In the genomic region with DNA sequence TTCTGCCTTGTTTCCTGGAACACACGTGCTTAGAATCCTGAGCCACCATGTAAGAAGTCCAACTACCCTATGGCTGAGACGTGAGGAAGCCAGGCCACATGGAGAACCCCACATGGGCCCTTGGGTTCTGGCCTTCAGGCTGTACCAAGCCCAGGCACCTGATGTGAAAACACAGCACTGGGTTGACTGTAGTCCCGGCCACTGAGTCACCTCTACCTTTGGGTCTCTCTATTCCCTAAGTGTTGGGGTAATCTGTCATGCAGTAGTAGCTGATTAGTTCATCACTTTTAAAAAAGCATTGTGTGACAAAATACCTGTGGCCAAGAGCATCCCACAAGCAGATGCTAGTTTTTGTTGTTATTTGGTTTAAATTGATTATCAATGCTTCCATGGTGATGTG, we compare ENCODE assay signal across 29 cellular contexts. TPM values are rescaled to one million over a fixed set of nuclear protein-coding genes. Genes with fewer than 3 reads are reported as not detected.
DNase-seq lines count a peak whose midpoint lies in the region; ATAC-seq, FAIRE-seq and TF ChIP-seq lines count a peak whose summit lies in the region.
"Had no signal": no experiment of that assay in that cellular context is flagged by ENCODE, and none has a peak within 500 bp of the region (broad histone marks: within the 10 kb centered on the region; RNA-seq: fewer than 3 reads in every experiment).

No MANE protein-coding gene starts in this region.

- H3K4me3 ChIP-seq in H1 (ENCODE audit: extremely low read depth in 1 of 4, insufficient read depth in 2 of 4, low read depth in 3 of 4, low read length in 4 of 4) (no peak overlapping the region), thoracic aorta (no peak overlapping the region)
- H3K4me3 ChIP-seq: A549, GM23338, HAP-1, MG63 had no signal

- no peak overlapping the region for H3K14ac ChIP-seq in H1 (ENCODE audit: insufficient read length)

- no peaks in the 10 kb centered on the region for H3K27me3 Mint-ChIP-seq in activated CD8-positive, alpha-beta T cell treated with anti-CD3 and anti-CD28 coated beads for 36 hours
- H3K27me3 Mint-ChIP-seq in activated CD8-positive, alpha-beta T cell treated with anti-CD3 and anti-CD28 coated beads, Interleukin-2, amount 10 ng/mL, durations not matched to agents 7 days and 5 days (ENCODE audit: low read depth) = no peaks in the 10 kb centered on the region
- H3K27me3 Mint-ChIP-seq: CD4-positive, alpha-beta memory T cell had no signal

- intact Hi-C loops in activated CD8-positive, alpha-beta T cell treated with anti-CD3 and anti-CD28 coated beads for 36 hours (cut with micrococcal nuclease) = no loop called here

- TF ChIP-seq RAD21 in H1 (IDR thresholded peaks at IDR 0.05 in 1 of 2, conservative IDR thresholded peaks at IDR 0.05 in 1 of 2; ENCODE audit: low read depth in 2 of 2, low read length in 2 of 2) = no peak

- ATAC-seq in activated CD8-positive, alpha-beta T cell treated with anti-CD3 and anti-CD28 coated beads for 36 hours = no peak
- ATAC-seq in activated CD8-positive, alpha-beta T cell treated with anti-CD3 and anti-CD28 coated beads, Interleukin-2, amount 10 ng/mL, durations not matched to agents 7 days and 5 days = no peak
- no peak for ATAC-seq in thoracic aorta (ENCODE audit: insufficient number of reproducible peaks, low FRiP score, low read depth)
- ATAC-seq: A549, GM23338, PC-3 had no signal

- TF ChIP-seq CTCF in activated CD8-positive, alpha-beta T cell treated with anti-CD3 and anti-CD28 coated beads for 36 hours (IDR thresholded peaks at IDR 0.05) = no peak
- TF ChIP-seq CTCF in H1 (IDR thresholded peaks at IDR 0.05; ENCODE audit: control extremely low read depth in 1 of 3, insufficient read depth in 1 of 3, low read depth in 1 of 3, low read length in 3 of 3) (no peak), thoracic aorta (IDR thresholded peaks at IDR 0.05) (no peak)

- no peaks in the 10 kb centered on the region for H3K79me1 ChIP-seq in H1 (ENCODE audit: low read depth, low read length)

- H3K4me1 ChIP-seq in H1 (replicated peaks in 1 of 4; ENCODE audit: control insufficient read depth in 3 of 4, insufficient read depth in 4 of 4, low read length in 3 of 4) = peaks cover 4 to 10% (median 6%) of the 10 kb centered on the region in 4 experiments; a peak in 5 of 7 replicates
- peaks cover 28 to 75% of the 10 kb centered on the region in 2 donors for H3K4me1 ChIP-seq in thoracic aorta (ENCODE audit: control insufficient read depth in 1 of 2, low read depth in 2 of 2)

- H3K4me2 ChIP-seq in H1 (ENCODE audit: insufficient read depth in 1 of 2, low read depth in 2 of 2, low read length in 2 of 2) = no peak overlapping the region
- H3K4me2 ChIP-seq: A549, GM23338 had no signal

- no peak overlapping the region for H3K27ac Mint-ChIP-seq in activated CD8-positive, alpha-beta T cell treated with anti-CD3 and anti-CD28 coated beads for 36 hours
- H3K27ac Mint-ChIP-seq in activated CD8-positive, alpha-beta T cell treated with anti-CD3 and anti-CD28 coated beads, Interleukin-2, amount 10 ng/mL, durations not matched to agents 7 days and 5 days = no peak overlapping the region
- H3K27ac Mint-ChIP-seq: GM23338 had no signal

- no peak overlapping the region for H2BK120ac ChIP-seq in H1 (replicated peaks; ENCODE audit: low read depth, low read length)

- H3K27ac ChIP-seq in H1 (ENCODE audit: low read depth, low read length) (no peak overlapping the region), thoracic aorta (peak overlapping the region; percentile 57 to 79)
- H3K27ac ChIP-seq: A549 had no signal

- no peak overlapping the region for H4K91ac ChIP-seq in H1 (replicated peaks; ENCODE audit: insufficient read length, low read length)

- H3K23me2 ChIP-seq in H1 (ENCODE audit: low read depth, low read length) = no peaks in the 10 kb centered on the region

- H3K4ac ChIP-seq in H1 (replicated peaks; ENCODE audit: insufficient read length, low read depth, low read length) = no peak overlapping the region

- FAIRE-seq in H1 (lab: Jason Lieb, UNC) = no peak
- FAIRE-seq: A549, GM18507 had no signal

- peaks cover 0 to 10% (median 0%) of the 10 kb centered on the region in 4 experiments; a peak in 2 of 8 replicates for H3K36me3 ChIP-seq in H1 (ENCODE audit: control insufficient read depth in 2 of 4, insufficient read depth in 4 of 4, low read length in 3 of 4)
- no peaks in the 10 kb centered on the region for H3K36me3 ChIP-seq in thoracic aorta

- no peak overlapping the region for H2BK15ac ChIP-seq in H1 (ENCODE audit: low read length)

- H3K79me2 ChIP-seq in H1 (ENCODE audit: control insufficient read depth in 1 of 2, insufficient read depth in 2 of 2, low read length in 2 of 2) = peaks cover 0 to 2% of the 10 kb centered on the region in 2 experiments; a peak in 1 of 4 replicates

- H3K9me3 ChIP-seq in H1 (ENCODE audit: insufficient read depth in 2 of 2, low read depth in 1 of 2, low read length in 1 of 2) (no peaks in the 10 kb centered on the region), thoracic aorta (no peaks in the 10 kb centered on the region)
- H3K9me3 ChIP-seq: A549, HAP-1, MG63 had no signal

- no peaks in the 10 kb centered on the region for H3K9me3 Mint-ChIP-seq in activated CD8-positive, alpha-beta T cell treated with anti-CD3 and anti-CD28 coated beads for 36 hours
- H3K9me3 Mint-ChIP-seq in activated CD8-positive, alpha-beta T cell treated with anti-CD3 and anti-CD28 coated beads, Interleukin-2, amount 10 ng/mL, durations not matched to agents 7 days and 5 days (ENCODE audit: insufficient read depth) = no peaks in the 10 kb centered on the region
- H3K9me3 Mint-ChIP-seq: CD4-positive, alpha-beta memory T cell; GM23338; HFFc6 had no signal

- TF ChIP-seq POLR2A in H1 (IDR thresholded peaks at IDR 0.05; ENCODE audit: control extremely low read depth in 1 of 2, low read depth in 2 of 2, low read length in 2 of 2) = no peak

- 88% methylated on average over 3 of the region's 3 CpGs; no CpG with 5 or more reads in 1 of the 2 experiments for WGBS in H1 (ENCODE audit: extremely low coverage in 1 of 2, insufficient coverage in 1 of 2, insufficient read length in 1 of 2, insufficient replicate concordance in 2 of 2, low coverage in 1 of 2, low lambda C conversion rate in 2 of 2, missing lambda C conversion rate in 1 of 2), 2 experiments

- H4K8ac ChIP-seq in H1 (ENCODE audit: extremely low read depth, insufficient read depth, low read length) = no peak overlapping the region

- H3K4me3 Mint-ChIP-seq in activated CD8-positive, alpha-beta T cell treated with anti-CD3 and anti-CD28 coated beads for 36 hours = no peak overlapping the region
- H3K4me3 Mint-ChIP-seq in activated CD8-positive, alpha-beta T cell treated with anti-CD3 and anti-CD28 coated beads, Interleukin-2, amount 10 ng/mL, durations not matched to agents 7 days and 5 days = no peak overlapping the region
- H3K4me3 Mint-ChIP-seq: CD4-positive, alpha-beta memory T cell; GM23338; HFFc6 had no signal

- H3K56ac ChIP-seq in H1 (replicated peaks; ENCODE audit: insufficient read length, low read depth, low read length) = no peak overlapping the region

- DNase-seq in activated CD8-positive, alpha-beta T cell treated with anti-CD3 and anti-CD28 coated beads for 36 hours = peak; percentile 9
- no peak for DNase-seq in activated CD8-positive, alpha-beta T cell treated with anti-CD3 and anti-CD28 coated beads, Interleukin-2, amount 10 ng/mL, durations not matched to agents 7 days and 5 days
- DNase-seq in stimulated activated CD4-positive, alpha-beta T cell treated with anti-CD3 and anti-CD28 coated beads, Interleukin-1b, Interleukin-23, amount 100 ng/mL, for 48 hours = peak; percentile 13
- no peak for DNase-seq in stimulated activated CD4-positive, alpha-beta T cell treated with anti-CD3 and anti-CD28 coated beads, Interleukin-4, amount 100 ng/mL, for 24 hours
- DNase-seq in H1 (ENCODE audit: low read depth in 1 of 2, low spot score in 2 of 2) = no peak
- no peak for DNase-seq in thoracic aorta (ENCODE audit: low spot score)
- no peak for DNase-seq in HK-2 (ENCODE audit: unreplicated experiment)
- DNase-seq in glomerular visceral epithelial cell (ENCODE audit: extremely low spot score) = no peak
- DNase-seq: AML-193; C1 segment of cervical spinal cord; CD4-positive, alpha-beta memory T cell; COR-L47; DMS53; HFFc6; IMR-90; KG1; MG63; NCI-H1105 treated with DMSO at 0.1 percent for 48 hours; NCI-H146; NCI-H2029; NCI-H446; NCI-H524 treated with DMSO at 0.1 percent for 48 hours; NCI-H774; NK-92 treated with Interleukin-12 subunit alpha and Interleukin-12 subunit beta, amount 100 ng/mL, for 24 hours; PC-3 had no signal

- TF ChIP-seq EP300 in H1 (IDR thresholded peaks at IDR 0.05; ENCODE audit: borderline replicate concordance in 1 of 2, low read depth in 2 of 2, low read length in 2 of 2) = no peak

- no peak overlapping the region for H2BK5ac ChIP-seq in H1 (ENCODE audit: low read depth, low read length)

- no peak overlapping the region for H3K9ac ChIP-seq in H1 (replicated peaks in 1 of 4; ENCODE audit: extremely low read depth in 1 of 4, low read depth in 3 of 4, low read length in 3 of 4)

- H3K27me3 ChIP-seq in H1 (replicated peaks in 1 of 4; ENCODE audit: control insufficient read depth in 3 of 4, extremely low read depth in 1 of 4, insufficient read depth in 3 of 4, low read length in 3 of 4) = no peaks in the 10 kb centered on the region
- no peaks in the 10 kb centered on the region for H3K27me3 ChIP-seq in thoracic aorta (replicated peaks; ENCODE audit: insufficient read depth)
- H3K27me3 ChIP-seq: MG63 had no signal

- no peak overlapping the region for H3K23ac ChIP-seq in H1 (ENCODE audit: insufficient read length)

- CTCF ChIA-PET in activated CD8-positive, alpha-beta T cell treated with anti-CD3 and anti-CD28 coated beads for 36 hours (lab: Charles Lee) = interaction anchor here (1.1 kb wide), 1 partner anchor 45 kb away, joined by 3 read pairs; no protein-coding TSS in a partner anchor
- CTCF ChIA-PET in activated CD8-positive, alpha-beta T cell treated with anti-CD3 and anti-CD28 coated beads, Interleukin-2, amount 10 ng/mL, durations not matched to agents 7 days and 5 days (lab: Charles Lee) = no interaction called here
- CTCF ChIA-PET in H1 (lab: Charles Lee; ENCODE audit: partially characterized antibody) = no interaction called here

- 0 out of 2 replicates have a peak overlapping the region, but pooled peaks have one; percentile 60 for H2AK5ac ChIP-seq in H1 (ENCODE audit: low read depth, low read length)

- H2BK20ac ChIP-seq in H1 (ENCODE audit: low read length) = no peak overlapping the region

- H4K20me1 ChIP-seq in H1 (replicated peaks in 1 of 2; ENCODE audit: control insufficient read depth in 1 of 2, insufficient read depth in 2 of 2, low read length in 2 of 2) = peaks cover 0 to 3% of the 10 kb centered on the region in 2 experiments

- H3K36me3 Mint-ChIP-seq in activated CD8-positive, alpha-beta T cell treated with anti-CD3 and anti-CD28 coated beads for 36 hours (ENCODE audit: low read depth) = peaks cover 22% of the 10 kb centered on the region
- H3K36me3 Mint-ChIP-seq in activated CD8-positive, alpha-beta T cell treated with anti-CD3 and anti-CD28 coated beads, Interleukin-2, amount 10 ng/mL, durations not matched to agents 7 days and 5 days (ENCODE audit: low read depth) = peaks cover 12% of the 10 kb centered on the region

- H3K18ac ChIP-seq in H1 (ENCODE audit: extremely low read depth, low read length) = no peak overlapping the region

- POLR2A ChIA-PET in activated CD8-positive, alpha-beta T cell treated with anti-CD3 and anti-CD28 coated beads for 36 hours (lab: Charles Lee) = no interaction called here
- POLR2A ChIA-PET in activated CD8-positive, alpha-beta T cell treated with anti-CD3 and anti-CD28 coated beads, Interleukin-2, amount 10 ng/mL, durations not matched to agents 7 days and 5 days (lab: Charles Lee) = no interaction called here
- POLR2A ChIA-PET in H1 (lab: Charles Lee; ENCODE audit: partially characterized antibody) = no interaction called here

- H2BK12ac ChIP-seq in H1 (ENCODE audit: low read depth, low read length) = no peak overlapping the region

- no peak overlapping the region for H4K5ac ChIP-seq in H1 (ENCODE audit: insufficient read length, low read depth, low read length)

- no peak overlapping the region for H2AFZ ChIP-seq in H1 (ENCODE audit: low read length)
- H2AFZ ChIP-seq: GM23338 had no signal

- H3K4me1 Mint-ChIP-seq in activated CD8-positive, alpha-beta T cell treated with anti-CD3 and anti-CD28 coated beads for 36 hours (ENCODE audit: low read depth) = peaks cover 24% of the 10 kb centered on the region
- H3K4me1 Mint-ChIP-seq in activated CD8-positive, alpha-beta T cell treated with anti-CD3 and anti-CD28 coated beads, Interleukin-2, amount 10 ng/mL, durations not matched to agents 7 days and 5 days (ENCODE audit: low read depth) = peaks cover 14% of the 10 kb centered on the region

RNA-seq across cellular contexts. Expression of a gene that starts 24.3 kb away (rescaled TPM):
- 10 to 100 TPM; 48.5 to 50.3 TPM for total RNA-seq in activated CD8-positive, alpha-beta T cell treated with anti-CD3 and anti-CD28 coated beads for 36 hours
- total RNA-seq in activated CD8-positive, alpha-beta T cell treated with anti-CD3 and anti-CD28 coated beads, Interleukin-2, amount 10 ng/mL, durations not matched to agents 7 days and 5 days = 10 to 100 TPM; 29.1 to 30.0 TPM
- 35.6 and 40.4 TPM in 2 replicates for total RNA-seq in H1 (2021; fragmentation: NEBNext Ultra II Directional; extraction: Animal tissue kit (Norgen Biotek cat#: 25700))
- 5.0 and 9.2 TPM in 2 replicates for polyA plus RNA-seq in H1 (2011; rRNA removed)
- polyA plus RNA-seq in H1 (2011; cell fraction: cytosol; rRNA removed) = 10.9 TPM
- polyA plus RNA-seq in H1 (2011; cell fraction: nucleus; rRNA removed) = 12.9 TPM
- polyA plus RNA-seq in H1 (2012, experiment 1 of 2) = 8.7 to 19.8 TPM (median 12.8 TPM) in 4 replicates
- polyA plus RNA-seq in H1 (2012, experiment 2 of 2) = 0.96 TPM
- polyA plus RNA-seq in H1 (2013, experiment 1 of 2) = 41.5 TPM
- polyA plus RNA-seq in H1 (2013, experiment 2 of 2) = 37.4 TPM
- polyA minus RNA-seq in H1 (2011; rRNA and poly(A)+ RNA removed) = 20.5 and 36.5 TPM in 2 replicates
- 12.0 TPM for polyA minus RNA-seq in H1 (2011; cell fraction: cytosol; rRNA and poly(A)+ RNA removed)
- polyA minus RNA-seq in H1 (2011; cell fraction: nucleus; rRNA and poly(A)+ RNA removed) = 44.3 TPM
- 10 to 100 TPM; 40.8 to 62.2 TPM for total RNA-seq in thoracic aorta

RNA-seq across cellular contexts. Expression of a gene that starts 29.9 kb away (rescaled TPM):
- total RNA-seq in activated CD8-positive, alpha-beta T cell treated with anti-CD3 and anti-CD28 coated beads for 36 hours = 10 to 100 TPM; 24.0 to 24.3 TPM
- 10 to 100 TPM; 16.6 to 16.7 TPM for total RNA-seq in activated CD8-positive, alpha-beta T cell treated with anti-CD3 and anti-CD28 coated beads, Interleukin-2, amount 10 ng/mL, durations not matched to agents 7 days and 5 days
- total RNA-seq in H1 (2021; fragmentation: NEBNext Ultra II Directional; extraction: Animal tissue kit (Norgen Biotek cat#: 25700)) = 16.1 and 19.9 TPM in 2 replicates
- polyA plus RNA-seq in H1 (2011; rRNA removed) = 4.6 and 5.4 TPM in 2 replicates
- 7.0 TPM for polyA plus RNA-seq in H1 (2011; cell fraction: cytosol; rRNA removed)
- polyA plus RNA-seq in H1 (2011; cell fraction: nucleus; rRNA removed) = 12.6 TPM
- 7.7 to 15.2 TPM (median 9.6 TPM) in 4 replicates for polyA plus RNA-seq in H1 (2012, experiment 1 of 2)
- polyA plus RNA-seq in H1 (2012, experiment 2 of 2) = 0.91 TPM
- polyA plus RNA-seq in H1 (2013, experiment 1 of 2) = 9.7 TPM
- 10.5 TPM for polyA plus RNA-seq in H1 (2013, experiment 2 of 2)
- polyA minus RNA-seq in H1 (2011; rRNA and poly(A)+ RNA removed) = 50.2 and 60.9 TPM in 2 replicates
- polyA minus RNA-seq in H1 (2011; cell fraction: cytosol; rRNA and poly(A)+ RNA removed) = 15.8 TPM
- 32.9 TPM for polyA minus RNA-seq in H1 (2011; cell fraction: nucleus; rRNA and poly(A)+ RNA removed)
- 10 to 100 TPM; 31.3 to 38.0 TPM for total RNA-seq in thoracic aorta

RNA-seq across cellular contexts. Expression of a gene that starts 36.4 kb away (rescaled TPM):
- total RNA-seq in activated CD8-positive, alpha-beta T cell treated with anti-CD3 and anti-CD28 coated beads for 36 hours = 1 to 10 TPM; 8.5 to 8.7 TPM
- 1 to 10 TPM; 3.3 to 4.8 TPM for total RNA-seq in activated CD8-positive, alpha-beta T cell treated with anti-CD3 and anti-CD28 coated beads, Interleukin-2, amount 10 ng/mL, durations not matched to agents 7 days and 5 days
- total RNA-seq in H1 (2021; fragmentation: NEBNext Ultra II Directional; extraction: Animal tissue kit (Norgen Biotek cat#: 25700)) = 42.0 TPM in 2 replicates
- polyA plus RNA-seq in H1 (2011; rRNA removed) = 41.3 and 47.5 TPM in 2 replicates
- 50.1 TPM for polyA plus RNA-seq in H1 (2011; cell fraction: cytosol; rRNA removed)
- polyA plus RNA-seq in H1 (2011; cell fraction: nucleus; rRNA removed) = 59.7 TPM
- polyA plus RNA-seq in H1 (2012, experiment 1 of 2) = 49.1 to 53.2 TPM (median 52.4 TPM) in 4 replicates
- polyA plus RNA-seq in H1 (2012, experiment 2 of 2) = 15.0 TPM
- polyA plus RNA-seq in H1 (2013, experiment 1 of 2) = 14.5 TPM
- polyA plus RNA-seq in H1 (2013, experiment 2 of 2) = 14.1 TPM
- 25.4 and 26.3 TPM in 2 replicates for polyA minus RNA-seq in H1 (2011; rRNA and poly(A)+ RNA removed)
- 19.2 TPM for polyA minus RNA-seq in H1 (2011; cell fraction: cytosol; rRNA and poly(A)+ RNA removed)
- 21.9 TPM for polyA minus RNA-seq in H1 (2011; cell fraction: nucleus; rRNA and poly(A)+ RNA removed)
- total RNA-seq in thoracic aorta = 100 to 1,000 TPM in 1 of 2 donors, 10 to 100 TPM in 1; 78.3 to 108 TPM

Comparison
In these comparisons a context has a peak if more than half of its experiments do, and no peak if none do; other contexts are left out.
1. DNase-seq: peak in activated CD8-positive, alpha-beta T cell treated with anti-CD3 and anti-CD28 coated beads for 36 hours (single experiment) and stimulated activated CD4-positive, alpha-beta T cell treated with anti-CD3 and anti-CD28 coated beads, Interleukin-1b, Interleukin-23, amount 100 ng/mL, for 48 hours (single experiment); none in activated CD8-positive, alpha-beta T cell treated with anti-CD3 and anti-CD28 coated beads, Interleukin-2, amount 10 ng/mL, durations not matched to agents 7 days and 5 days (single experiment), stimulated activated CD4-positive, alpha-beta T cell treated with anti-CD3 and anti-CD28 coated beads, Interleukin-4, amount 100 ng/mL, for 24 hours (single experiment), H1 (0 of 2), thoracic aorta (single experiment), HK-2 (single experiment) and glomerular visceral epithelial cell (single experiment).